In genomic region chr4:86976801-86977485, GRCh38 we compare ENCODE assay signal across 19 cellular contexts. TPM values are rescaled to one million over a fixed set of nuclear protein-coding genes. Genes with fewer than 3 reads are reported as not detected.
DNase-seq lines count a peak whose midpoint lies in the region; ATAC-seq and TF ChIP-seq lines count a peak whose summit lies in the region.
"Had no signal": no experiment of that assay in that cellular context is flagged by ENCODE, and none has a peak within 500 bp of the region (broad histone marks: within the 10 kb centered on the region; RNA-seq: fewer than 3 reads in every experiment).

No MANE protein-coding gene starts in this region.

- H3K4me2 ChIP-seq in hepatocyte: peak overlapping the region; percentile 43
- H3K4me2 ChIP-seq: KMS-11 had no signal

- H2AFZ ChIP-seq in hepatocyte: no peak overlapping the region

- H3K79me2 ChIP-seq in hepatocyte: peaks cover 61% of the 10 kb centered on the region

- no peaks in the 10 kb centered on the region for H3K9me2 ChIP-seq in hepatocyte (replicated peaks; ENCODE audit: insufficient read depth)
- H3K9me2 ChIP-seq: SK-N-SH had no signal

- ATAC-seq in activated T-cell treated with anti-CD3 and anti-CD28 coated beads, Interleukin-2, amount 50 U/mL, for 72 hours (replicated peaks in 1 of 2): peak; percentile 58 to 60
- ATAC-seq in T-helper 17 cell: no peak

- peaks cover 2 to 3% of the 10 kb centered on the region in 2 donors for H3K36me3 Mint-ChIP-seq in activated T-cell treated with anti-CD3 and anti-CD28 coated beads, Interleukin-2, amount 50 U/mL, for 72 hours (ENCODE audit: insufficient read depth in 2 of 2)
- H3K36me3 Mint-ChIP-seq in T-helper 17 cell (ENCODE audit: low read depth): peaks cover 2% of the 10 kb centered on the region

- H3K27me3 Mint-ChIP-seq in activated T-cell treated with anti-CD3 and anti-CD28 coated beads, Interleukin-2, amount 50 U/mL, for 72 hours (ENCODE audit: low read depth): no peaks in the 10 kb centered on the region
- H3K27me3 Mint-ChIP-seq in T-helper 17 cell: no peaks in the 10 kb centered on the region
- H3K27me3 Mint-ChIP-seq: activated naive CD4-positive, alpha-beta T cell treated with anti-CD3 and anti-CD28 coated beads, Interleukin-2, amount 10 ng/mL, durations not matched to agents 7 days and 5 days; type B pancreatic cell had no signal

- peaks cover 84% of the 10 kb centered on the region for H3K4me1 Mint-ChIP-seq in activated T-cell treated with anti-CD3 and anti-CD28 coated beads, Interleukin-2, amount 50 U/mL, for 72 hours (ENCODE audit: low read depth)
- peaks cover 60% of the 10 kb centered on the region for H3K4me1 Mint-ChIP-seq in T-helper 17 cell

- peak overlapping the region; percentile 62 for H3K27ac Mint-ChIP-seq in activated T-cell treated with anti-CD3 and anti-CD28 coated beads, Interleukin-2, amount 50 U/mL, for 72 hours
- peak overlapping the region; percentile 2 for H3K27ac Mint-ChIP-seq in T-helper 17 cell
- H3K27ac Mint-ChIP-seq: activated naive CD4-positive, alpha-beta T cell treated with anti-CD3 and anti-CD28 coated beads, Interleukin-2, amount 10 ng/mL, durations not matched to agents 7 days and 5 days had no signal

- H4K20me1 ChIP-seq in hepatocyte (ENCODE audit: insufficient read depth, poor library complexity, severe bottlenecking): no peaks in the 10 kb centered on the region

- H3K4me1 ChIP-seq in hepatocyte (ENCODE audit: insufficient read depth) (peaks cover 19% of the 10 kb centered on the region), transverse colon (peaks cover 6 to 63% (median 39%) of the 10 kb centered on the region in 4 donors)

- intact Hi-C loops in transverse colon (cut with DNase I; ENCODE audit: low total_unique reads): no loop called here

- H3K36me3 ChIP-seq in hepatocyte (replicated peaks; ENCODE audit: insufficient read depth, low read depth): no peaks in the 10 kb centered on the region
- no peaks in the 10 kb centered on the region for H3K36me3 ChIP-seq in transverse colon
- H3K36me3 ChIP-seq: cardiac muscle cell, neutrophil, sigmoid colon had no signal

- H3K9me3 Mint-ChIP-seq in activated T-cell treated with anti-CD3 and anti-CD28 coated beads, Interleukin-2, amount 50 U/mL, for 72 hours: no peaks in the 10 kb centered on the region
- H3K9me3 Mint-ChIP-seq: activated naive CD4-positive, alpha-beta T cell treated with anti-CD3 and anti-CD28 coated beads, Interleukin-2, amount 10 ng/mL, durations not matched to agents 7 days and 5 days had no signal

- H3K4me3 Mint-ChIP-seq in activated T-cell treated with anti-CD3 and anti-CD28 coated beads, Interleukin-2, amount 50 U/mL, for 72 hours: peak overlapping the region; percentile 3 to 53
- H3K4me3 Mint-ChIP-seq in T-helper 17 cell: no peak overlapping the region
- H3K4me3 Mint-ChIP-seq: activated naive CD4-positive, alpha-beta T cell treated with anti-CD3 and anti-CD28 coated beads, Interleukin-2, amount 10 ng/mL, durations not matched to agents 7 days and 5 days had no signal

- in situ Hi-C loops in transverse colon (cut with MboI; ENCODE audit: low pct_ligation_motif_present in 1 of 4, low pct_unique_long_range_greater_than_20kb in 1 of 4, low sequenced_read_pairs in 3 of 4): no loop called here

- H3K4me3 ChIP-seq in hepatocyte (no peak overlapping the region), transverse colon (no peak overlapping the region)
- H3K4me3 ChIP-seq: cardiac muscle cell, sigmoid colon had no signal

- TF ChIP-seq POLR2A in transverse colon (IDR thresholded peaks at IDR 0.05): no peak

- 74% methylated on average over 4 of the region's 4 CpGs for WGBS in hepatocyte (ENCODE audit: low lambda C conversion rate, missing lambda C conversion rate)
- WGBS in transverse colon (ENCODE audit: low coverage in 1 of 2), 2 donors: 90 to 92% methylated on average over 3 to 4 of the region's 4 CpGs

- no peak for TF ChIP-seq CTCF in hepatocyte (IDR thresholded peaks at IDR 0.05; ENCODE audit: poor library complexity)
- TF ChIP-seq CTCF in transverse colon (IDR thresholded peaks at IDR 0.05): no peak

- DNase-seq in activated T-cell treated with anti-CD3 and anti-CD28 coated beads, Interleukin-2, amount 50 U/mL, for 72 hours: no peak
- DNase-seq in activated T-cell treated with anti-CD3 and anti-CD28 coated beads, Interleukin-2, amount 50 U/mL, for 48 hours: no peak
- DNase-seq in T-helper 17 cell (no peak), hepatocyte (ENCODE audit: low spot score) (no peak), transverse colon (no peak), islet precursor cell (no peak), NCI-H1048 (lab: John Stamatoyannopoulos, UW) (no peak), NCI-H1694 (lab: John Stamatoyannopoulos, UW) (no peak)
- DNase-seq: activated CD8-positive, alpha-beta memory T cell treated with anti-CD3 and anti-CD28 coated beads for 24 hours; activated naive CD4-positive, alpha-beta T cell treated with anti-CD3 and anti-CD28 coated beads, Interleukin-2, amount 10 ng/mL, durations not matched to agents 7 days and 5 days; sigmoid colon; SK-N-SH; stimulated activated CD4-positive, alpha-beta T cell treated with anti-CD3 and anti-CD28 coated beads, Interleukin-4, amount 100 ng/mL, for 1 hour; stimulated activated CD8-positive, alpha-beta memory T cell treated with anti-CD3 and anti-CD28 coated beads, Interleukin-4, amount 100 ng/mL, for 48 hours had no signal

- H3K9me3 ChIP-seq in T-helper 17 cell (ENCODE audit: control insufficient read depth, low read length, poor library complexity, severe bottlenecking) (no peaks in the 10 kb centered on the region), hepatocyte (ENCODE audit: low read depth) (no peaks in the 10 kb centered on the region), transverse colon (no peaks in the 10 kb centered on the region)
- H3K9me3 ChIP-seq: neutrophil, sigmoid colon, SK-N-SH had no signal

- H3K27ac ChIP-seq in hepatocyte (peak overlapping the region; percentile 77), transverse colon (peak overlapping the region; percentile 38 to 78 (median 48))
- H3K27ac ChIP-seq: cardiac muscle cell, HL-60, KMS-11, neutrophil, sigmoid colon had no signal

- TF ChIP-seq EP300 in transverse colon (IDR thresholded peaks at IDR 0.05; ENCODE audit: low read depth): no peak

- no peaks in the 10 kb centered on the region for H3K27me3 ChIP-seq in hepatocyte
- no peaks in the 10 kb centered on the region for H3K27me3 ChIP-seq in transverse colon
- H3K27me3 ChIP-seq: cardiac muscle cell, neutrophil, sigmoid colon had no signal

RNA-seq across cellular contexts. Expression of gene AFF1, which starts 42.1 kb away (rescaled TPM):
- total RNA-seq in activated T-cell treated with anti-CD3 and anti-CD28 coated beads, Interleukin-2, amount 50 U/mL, for 72 hours: 10 to 100 TPM; 57.5 to 68.6 TPM
- total RNA-seq in T-helper 17 cell (100 to 1,000 TPM; 105 to 121 TPM), hepatocyte (36.1 and 38.7 TPM in 2 replicates), transverse colon (100 to 1,000 TPM in 1 of 4 donors, 10 to 100 TPM in 3; 77.1 to 151 (median 97.0) TPM)
- 28.7 and 31.9 TPM in 2 replicates for polyA plus RNA-seq in hepatocyte
